Comparison of ENCODE assay signal across 1 cellular context in the genomic region with DNA sequence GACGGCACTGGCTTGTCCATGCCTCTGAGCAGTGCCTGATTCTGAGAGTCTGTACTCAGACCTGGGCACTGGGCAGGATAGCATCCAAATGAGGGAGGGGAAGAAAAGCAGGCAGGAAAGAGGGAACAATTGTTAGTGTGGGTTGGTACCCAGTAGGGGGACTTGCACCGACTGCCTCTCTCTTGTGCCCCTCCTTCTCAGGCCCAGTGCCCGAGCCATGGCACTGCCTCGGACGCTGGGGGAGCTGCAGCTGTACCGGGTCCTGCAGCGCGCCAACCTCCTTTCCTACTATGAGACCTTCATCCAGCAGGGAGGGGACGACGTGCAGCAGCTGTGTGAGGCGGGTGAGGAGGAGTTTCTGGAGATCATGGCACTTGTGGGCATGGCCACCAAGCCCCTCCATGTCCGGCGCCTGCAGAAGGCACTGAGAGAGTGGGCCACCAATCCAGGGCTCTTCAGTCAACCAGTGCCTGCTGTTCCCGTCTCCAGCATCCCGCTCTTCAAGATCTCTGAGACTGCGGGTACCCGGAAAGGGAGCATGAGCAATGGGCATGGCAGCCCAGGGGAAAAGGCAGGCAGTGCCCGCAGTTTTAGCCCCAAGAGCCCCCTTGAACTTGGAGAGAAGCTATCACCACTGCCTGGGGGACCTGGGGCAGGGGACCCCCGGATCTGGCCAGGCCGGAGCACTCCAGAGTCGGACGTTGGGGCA.
TF ChIP-seq lines count a peak whose summit lies in the region.

No MANE protein-coding gene starts in this region.

TF ChIP-seq in GM23338, 12 proteins besides CTCF, POLR2A, EP300 and RAD21 (continued from another document):
- TF ChIP-seq, protein P1, sequence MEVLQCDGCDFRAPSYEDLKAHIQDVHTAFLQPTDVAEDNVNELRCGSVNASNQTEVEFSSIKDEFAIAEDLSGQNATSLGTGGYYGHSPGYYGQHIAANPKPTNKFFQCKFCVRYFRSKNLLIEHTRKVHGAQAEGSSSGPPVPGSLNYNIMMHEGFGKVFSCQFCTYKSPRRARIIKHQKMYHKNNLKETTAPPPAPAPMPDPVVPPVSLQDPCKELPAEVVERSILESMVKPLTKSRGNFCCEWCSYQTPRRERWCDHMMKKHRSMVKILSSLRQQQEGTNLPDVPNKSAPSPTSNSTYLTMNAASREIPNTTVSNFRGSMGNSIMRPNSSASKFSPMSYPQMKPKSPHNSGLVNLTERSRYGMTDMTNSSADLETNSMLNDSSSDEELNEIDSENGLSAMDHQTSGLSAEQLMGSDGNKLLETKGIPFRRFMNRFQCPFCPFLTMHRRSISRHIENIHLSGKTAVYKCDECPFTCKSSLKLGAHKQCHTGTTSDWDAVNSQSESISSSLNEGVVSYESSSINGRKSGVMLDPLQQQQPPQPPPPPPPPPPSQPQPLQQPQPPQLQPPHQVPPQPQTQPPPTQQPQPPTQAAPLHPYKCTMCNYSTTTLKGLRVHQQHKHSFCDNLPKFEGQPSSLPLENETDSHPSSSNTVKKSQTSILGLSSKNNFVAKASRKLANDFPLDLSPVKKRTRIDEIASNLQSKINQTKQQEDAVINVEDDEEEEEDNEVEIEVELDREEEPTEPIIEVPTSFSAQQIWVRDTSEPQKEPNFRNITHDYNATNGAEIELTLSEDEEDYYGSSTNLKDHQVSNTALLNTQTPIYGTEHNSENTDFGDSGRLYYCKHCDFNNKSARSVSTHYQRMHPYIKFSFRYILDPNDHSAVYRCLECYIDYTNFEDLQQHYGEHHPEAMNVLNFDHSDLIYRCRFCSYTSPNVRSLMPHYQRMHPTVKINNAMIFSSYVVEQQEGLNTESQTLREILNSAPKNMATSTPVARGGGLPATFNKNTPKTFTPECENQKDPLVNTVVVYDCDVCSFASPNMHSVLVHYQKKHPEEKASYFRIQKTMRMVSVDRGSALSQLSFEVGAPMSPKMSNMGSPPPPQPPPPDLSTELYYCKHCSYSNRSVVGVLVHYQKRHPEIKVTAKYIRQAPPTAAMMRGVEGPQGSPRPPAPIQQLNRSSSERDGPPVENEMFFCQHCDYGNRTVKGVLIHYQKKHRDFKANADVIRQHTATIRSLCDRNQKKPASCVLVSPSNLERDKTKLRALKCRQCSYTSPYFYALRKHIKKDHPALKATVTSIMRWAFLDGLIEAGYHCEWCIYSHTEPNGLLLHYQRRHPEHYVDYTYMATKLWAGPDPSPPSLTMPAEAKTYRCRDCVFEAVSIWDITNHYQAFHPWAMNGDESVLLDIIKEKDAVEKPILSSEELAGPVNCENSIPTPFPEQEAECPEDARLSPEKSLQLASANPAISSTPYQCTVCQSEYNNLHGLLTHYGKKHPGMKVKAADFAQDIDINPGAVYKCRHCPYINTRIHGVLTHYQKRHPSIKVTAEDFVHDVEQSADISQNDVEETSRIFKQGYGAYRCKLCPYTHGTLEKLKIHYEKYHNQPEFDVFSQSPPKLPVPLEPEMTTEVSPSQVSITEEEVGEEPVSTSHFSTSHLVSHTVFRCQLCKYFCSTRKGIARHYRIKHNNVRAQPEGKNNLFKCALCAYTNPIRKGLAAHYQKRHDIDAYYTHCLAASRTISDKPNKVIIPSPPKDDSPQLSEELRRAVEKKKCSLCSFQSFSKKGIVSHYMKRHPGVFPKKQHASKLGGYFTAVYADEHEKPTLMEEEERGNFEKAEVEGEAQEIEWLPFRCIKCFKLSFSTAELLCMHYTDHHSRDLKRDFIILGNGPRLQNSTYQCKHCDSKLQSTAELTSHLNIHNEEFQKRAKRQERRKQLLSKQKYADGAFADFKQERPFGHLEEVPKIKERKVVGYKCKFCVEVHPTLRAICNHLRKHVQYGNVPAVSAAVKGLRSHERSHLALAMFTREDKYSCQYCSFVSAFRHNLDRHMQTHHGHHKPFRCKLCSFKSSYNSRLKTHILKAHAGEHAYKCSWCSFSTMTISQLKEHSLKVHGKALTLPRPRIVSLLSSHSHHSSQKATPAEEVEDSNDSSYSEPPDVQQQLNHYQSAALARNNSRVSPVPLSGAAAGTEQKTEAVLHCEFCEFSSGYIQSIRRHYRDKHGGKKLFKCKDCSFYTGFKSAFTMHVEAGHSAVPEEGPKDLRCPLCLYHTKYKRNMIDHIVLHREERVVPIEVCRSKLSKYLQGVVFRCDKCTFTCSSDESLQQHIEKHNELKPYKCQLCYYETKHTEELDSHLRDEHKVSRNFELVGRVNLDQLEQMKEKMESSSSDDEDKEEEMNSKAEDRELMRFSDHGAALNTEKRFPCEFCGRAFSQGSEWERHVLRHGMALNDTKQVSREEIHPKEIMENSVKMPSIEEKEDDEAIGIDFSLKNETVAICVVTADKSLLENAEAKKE (CRISPR knock-in tag; IDR thresholded peaks at IDR 0.05), result no peak
- TF ChIP-seq CREB1 (CRISPR knock-in tag; IDR thresholded peaks at IDR 0.05; ENCODE audit: low read depth), result no peak
- TF ChIP-seq, protein P2, sequence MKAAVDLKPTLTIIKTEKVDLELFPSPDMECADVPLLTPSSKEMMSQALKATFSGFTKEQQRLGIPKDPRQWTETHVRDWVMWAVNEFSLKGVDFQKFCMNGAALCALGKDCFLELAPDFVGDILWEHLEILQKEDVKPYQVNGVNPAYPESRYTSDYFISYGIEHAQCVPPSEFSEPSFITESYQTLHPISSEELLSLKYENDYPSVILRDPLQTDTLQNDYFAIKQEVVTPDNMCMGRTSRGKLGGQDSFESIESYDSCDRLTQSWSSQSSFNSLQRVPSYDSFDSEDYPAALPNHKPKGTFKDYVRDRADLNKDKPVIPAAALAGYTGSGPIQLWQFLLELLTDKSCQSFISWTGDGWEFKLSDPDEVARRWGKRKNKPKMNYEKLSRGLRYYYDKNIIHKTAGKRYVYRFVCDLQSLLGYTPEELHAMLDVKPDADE (IDR thresholded peaks at IDR 0.05), result no peak
- no peak for TF ChIP-seq NANOG (IDR thresholded peaks at IDR 0.05; ENCODE audit: borderline replicate concordance)
- no peak for TF ChIP-seq ZNF114 (CRISPR knock-in tag; IDR thresholded peaks at IDR 0.05)
